8 cellular contexts compared by ENCODE assay signal in genomic region chr19:12733369-12733896, GRCh38. TPM values are rescaled to one million over a fixed set of nuclear protein-coding genes. Genes with fewer than 3 reads are reported as not detected.
DNase-seq lines count a peak whose midpoint lies in the region; ATAC-seq, FAIRE-seq and TF ChIP-seq lines count a peak whose summit lies in the region.

No MANE protein-coding gene starts in this region.

- peaks cover 38 to 61% (median 54%) of the 10 kb centered on the region in 4 donors for H3K4me1 ChIP-seq in esophagus muscularis mucosa
- H3K4me1 ChIP-seq in pancreas: peaks cover 17 to 27% (median 21%) of the 10 kb centered on the region in 3 donors

- H3K9me3 ChIP-seq in esophagus muscularis mucosa (no peaks in the 10 kb centered on the region), pancreas (no peaks in the 10 kb centered on the region)

- intact Hi-C loops in esophagus muscularis mucosa (cut with DNase I) (no loop called here), pancreas (cut with DNase I) (no loop called here)

- H3K4me3 ChIP-seq in esophagus muscularis mucosa (peak overlapping the region; percentile 76 to 91 (median 90)), pancreas (peak overlapping the region; percentile 74 to 99 (median 88))

- H3K27ac ChIP-seq in esophagus muscularis mucosa (replicated peaks in 1 of 4) (peak overlapping the region; percentile 89 to 95 (median 92)), pancreas (peak overlapping the region in 2 of 4 donors; percentile 84 to 88)

- H3K27me3 Mint-ChIP-seq in activated CD4-positive, alpha-beta T cell treated with anti-CD3 and anti-CD28 coated beads, Interleukin-2, amount 10 ng/mL, durations not matched to agents 7 days and 5 days: no peaks in the 10 kb centered on the region

- peaks cover 34% of the 10 kb centered on the region for H3K36me3 Mint-ChIP-seq in activated CD4-positive, alpha-beta T cell treated with anti-CD3 and anti-CD28 coated beads, Interleukin-2, amount 10 ng/mL, durations not matched to agents 7 days and 5 days (ENCODE audit: low read depth)

- TF ChIP-seq CTCF in esophagus muscularis mucosa (IDR thresholded peaks at IDR 0.05) (peak in 1 of 3 experiments; percentile 7), pancreas (IDR thresholded peaks at IDR 0.05) (no peak)

- DNase-seq in EL (peak; percentile 65), LHCN-M2 (ENCODE audit: low read depth) (peak; percentile 74), esophagus muscularis mucosa (ENCODE audit: extremely low spot score) (no peak), pancreas (no peak)
- peak; percentile 72 for DNase-seq in activated CD4-positive, alpha-beta T cell treated with anti-CD3 and anti-CD28 coated beads, Interleukin-2, amount 10 ng/mL, durations not matched to agents 7 days and 5 days

- 4% methylated on average over 6 of the region's 6 CpGs for WGBS in esophagus muscularis mucosa
- 1 to 4% methylated on average over 6 of the region's 6 CpGs for whole genome bisulfite sequencing in pancreas, 2 donors

- peak overlapping the region; percentile 97 for H3K27ac Mint-ChIP-seq in activated CD4-positive, alpha-beta T cell treated with anti-CD3 and anti-CD28 coated beads, Interleukin-2, amount 10 ng/mL, durations not matched to agents 7 days and 5 days

- peaks cover 27 to 38% (median 35%) of the 10 kb centered on the region in 4 donors for H3K36me3 ChIP-seq in esophagus muscularis mucosa
- peaks cover 0 to 20% (median 15%) of the 10 kb centered on the region in 3 donors for H3K36me3 ChIP-seq in pancreas

- peak overlapping the region; percentile 89 for H3K4me3 Mint-ChIP-seq in activated CD4-positive, alpha-beta T cell treated with anti-CD3 and anti-CD28 coated beads, Interleukin-2, amount 10 ng/mL, durations not matched to agents 7 days and 5 days

- no peak for TF ChIP-seq EP300 in esophagus muscularis mucosa (IDR thresholded peaks at IDR 0.05)

- FAIRE-seq in pancreas (lab: Jason Lieb, UNC): no peak

- CTCF ChIA-PET in activated CD4-positive, alpha-beta T cell treated with anti-CD3 and anti-CD28 coated beads, Interleukin-2, amount 10 ng/mL, durations not matched to agents 7 days and 5 days (lab: Charles Lee): interaction anchor here (0.6 to 2.6 kb wide), 16 partner anchors 10 to 232 kb away, joined by 3 to 22 read pairs (median 5); partner anchors contain the start of gene TNPO2

- H3K27me3 ChIP-seq in esophagus muscularis mucosa (no peaks in the 10 kb centered on the region), pancreas (no peaks in the 10 kb centered on the region)

- ATAC-seq in pancreas (no peak), GM19023 (IDR thresholded peaks at IDR 0.05; ENCODE audit: unreplicated experiment) (no peak), GM19463 (IDR thresholded peaks at IDR 0.05; ENCODE audit: unreplicated experiment) (no peak), HG03108 (IDR thresholded peaks at IDR 0.05; ENCODE audit: unreplicated experiment) (no peak)

- H3K9me3 Mint-ChIP-seq in activated CD4-positive, alpha-beta T cell treated with anti-CD3 and anti-CD28 coated beads, Interleukin-2, amount 10 ng/mL, durations not matched to agents 7 days and 5 days: no peaks in the 10 kb centered on the region

- TF ChIP-seq POLR2A in esophagus muscularis mucosa (IDR thresholded peaks at IDR 0.05; ENCODE audit: low read depth): no peak

- POLR2A ChIA-PET in activated CD4-positive, alpha-beta T cell treated with anti-CD3 and anti-CD28 coated beads, Interleukin-2, amount 10 ng/mL, durations not matched to agents 7 days and 5 days (lab: Charles Lee): interaction anchor here (0.6 to 1.7 kb wide), 3 partner anchors 10 to 60 kb away, joined by 3 to 8 read pairs (median 7); partner anchors contain the start of gene TNPO2

- peaks cover 44% of the 10 kb centered on the region for H3K4me1 Mint-ChIP-seq in activated CD4-positive, alpha-beta T cell treated with anti-CD3 and anti-CD28 coated beads, Interleukin-2, amount 10 ng/mL, durations not matched to agents 7 days and 5 days

RNA-seq across cellular contexts. Expression of gene TRIR, which starts 1.1 kb away (rescaled TPM):
- 372 and 446 TPM in 2 replicates for total RNA-seq in LHCN-M2 (2014; rRNA removed)
- polyA plus RNA-seq in LHCN-M2 (2012): 262 TPM
- total RNA-seq in activated CD4-positive, alpha-beta T cell treated with anti-CD3 and anti-CD28 coated beads, Interleukin-2, amount 10 ng/mL, durations not matched to agents 7 days and 5 days: 100 to 1,000 TPM; 222 to 226 TPM
- total RNA-seq in esophagus muscularis mucosa: 100 to 1,000 TPM; 382 to 470 (median 431) TPM
- total RNA-seq in pancreas: 10 to 100 TPM; 49.2 to 86.5 (median 63.0) TPM
- polyA plus RNA-seq in pancreas: 100 to 1,000 TPM; 163 to 191 TPM

RNA-seq across cellular contexts. Expression of gene GET3, which starts 3.9 kb away (rescaled TPM):
- total RNA-seq in LHCN-M2 (2014; rRNA removed) (136 and 155 TPM in 2 replicates), esophagus muscularis mucosa (10 to 100 TPM; 46.9 to 63.5 (median 51.3) TPM), pancreas (10 to 100 TPM; 16.6 to 34.5 (median 27.9) TPM)
- polyA plus RNA-seq in LHCN-M2 (2012): 211 TPM
- 10 to 100 TPM; 67.2 to 68.3 TPM for total RNA-seq in activated CD4-positive, alpha-beta T cell treated with anti-CD3 and anti-CD28 coated beads, Interleukin-2, amount 10 ng/mL, durations not matched to agents 7 days and 5 days
- polyA plus RNA-seq in pancreas: 10 to 100 TPM; 34.8 to 48.2 TPM

RNA-seq across cellular contexts. Expression of gene TNPO2, which starts 9.7 kb away (rescaled TPM):
- total RNA-seq in LHCN-M2 (2014; rRNA removed): 41.0 and 56.0 TPM in 2 replicates
- 34.6 TPM for polyA plus RNA-seq in LHCN-M2 (2012)
- 10 to 100 TPM; 80.5 to 90.7 TPM for total RNA-seq in activated CD4-positive, alpha-beta T cell treated with anti-CD3 and anti-CD28 coated beads, Interleukin-2, amount 10 ng/mL, durations not matched to agents 7 days and 5 days
- total RNA-seq in esophagus muscularis mucosa: 10 to 100 TPM; 42.8 to 71.9 (median 62.8) TPM
- 10 to 100 TPM; 15.7 to 29.5 (median 20.8) TPM for total RNA-seq in pancreas
- 10 to 100 TPM; 29.0 to 37.2 TPM for polyA plus RNA-seq in pancreas

RNA-seq across cellular contexts. Expression of gene BEST2, which starts 18.2 kb away (rescaled TPM):
- total RNA-seq in LHCN-M2 (2014; rRNA removed): 0.45 and 0.98 TPM in 2 replicates
- polyA plus RNA-seq in LHCN-M2 (2012): 0.16 TPM
- not detected for total RNA-seq in activated CD4-positive, alpha-beta T cell treated with anti-CD3 and anti-CD28 coated beads, Interleukin-2, amount 10 ng/mL, durations not matched to agents 7 days and 5 days
- total RNA-seq in esophagus muscularis mucosa: not detected
- total RNA-seq in pancreas: not detected
- not detected for polyA plus RNA-seq in pancreas

RNA-seq across cellular contexts. Expression of gene FBXW9, which starts 37.0 kb away (rescaled TPM):
- total RNA-seq in LHCN-M2 (2014; rRNA removed): 8.1 and 8.7 TPM in 2 replicates
- polyA plus RNA-seq in LHCN-M2 (2012): 6.9 TPM
- 1 to 10 TPM; 5.3 to 5.9 TPM for total RNA-seq in activated CD4-positive, alpha-beta T cell treated with anti-CD3 and anti-CD28 coated beads, Interleukin-2, amount 10 ng/mL, durations not matched to agents 7 days and 5 days
- total RNA-seq in esophagus muscularis mucosa: 10 to 100 TPM in 1 of 4 donors, 1 to 10 TPM in 3; 4.3 to 10.6 (median 7.5) TPM
- 1 to 10 TPM; 3.1 to 5.0 (median 4.2) TPM for total RNA-seq in pancreas
- 1 to 10 TPM; 5.6 to 8.5 TPM for polyA plus RNA-seq in pancreas

Comparison
In these comparisons a context has a peak if more than half of its experiments do, and no peak if none do; other contexts are left out.
1. DNase-seq: peak in EL (single experiment), LHCN-M2 (single experiment) and activated CD4-positive, alpha-beta T cell treated with anti-CD3 and anti-CD28 coated beads, Interleukin-2, amount 10 ng/mL, durations not matched to agents 7 days and 5 days (single experiment); none in esophagus muscularis mucosa (single experiment) and pancreas (0 of 6).